ENCODE assay signal across 20 cellular contexts in genomic region chr22:42664976-42665831, GRCh38. TPM values are rescaled to one million over a fixed set of nuclear protein-coding genes. Genes with fewer than 3 reads are reported as not detected.
A peak's percentile ranks its signal among the peaks of the same experiment; 100 is the strongest.
DNase-seq lines count a peak whose midpoint lies in the region; ATAC-seq, FAIRE-seq and TF ChIP-seq lines count a peak whose summit lies in the region.
"Had no signal": no experiment of that assay in that cellular context is flagged by ENCODE, and none has a peak within 500 bp of the region (broad histone marks: within the 10 kb centered on the region; RNA-seq: fewer than 3 reads in every experiment).

No MANE protein-coding gene starts in this region.

- H4K91ac ChIP-seq in neuronal stem cell (ENCODE audit: low read depth, low read length, poor library complexity) = no peak overlapping the region

- H2BK15ac ChIP-seq in neuronal stem cell (ENCODE audit: low read length) = no peak overlapping the region

- no peak overlapping the region for H3K9ac ChIP-seq in neuronal stem cell (ENCODE audit: low read depth, low read length, poor library complexity)

- no peak overlapping the region for H2BK120ac ChIP-seq in neuronal stem cell (ENCODE audit: low read depth, low read length)

- intact Hi-C loops in pancreas (cut with DNase I) = loop anchor here in 1 of 3 donors (10.0 kb wide), 1 partner anchor 120 kb away; no protein-coding TSS in a partner anchor
- intact Hi-C loops in activated CD4-positive, alpha-beta T cell treated with anti-CD3 and anti-CD28 coated beads for 36 hours (cut with DNase I, micrococcal nuclease) = loop anchor here in 1 of 2 experiments (5.0 kb wide), 1 partner anchor 57 kb away; the partner anchor contains the start of gene A4GALT

- H3K14ac ChIP-seq in neuronal stem cell (ENCODE audit: low read length) = peak overlapping the region; percentile 39

- H4K8ac ChIP-seq in neuronal stem cell (ENCODE audit: low read depth, low read length) = no peak overlapping the region

- H3K27me3 ChIP-seq in neuronal stem cell (ENCODE audit: control insufficient read depth in 3 of 3, insufficient read depth in 3 of 3, low read depth in 1 of 3, low read length in 3 of 3) (peaks cover 0 to 32% (median 8%) of the 10 kb centered on the region in 3 experiments), pancreas (no peaks in the 10 kb centered on the region)
- H3K27me3 ChIP-seq: esophagus muscularis mucosa had no signal

- H2BK12ac ChIP-seq in neuronal stem cell (ENCODE audit: low read length) = no peak overlapping the region

- no peak overlapping the region for H3K4me2 ChIP-seq in neuronal stem cell (ENCODE audit: insufficient read depth, low read length, poor library complexity, severe bottlenecking)

- no CpG with 5 or more reads among the region's 11 CpGs for WGBS in neuronal stem cell (ENCODE audit: extremely low coverage in 2 of 2, insufficient read length in 2 of 2, insufficient replicate concordance in 1 of 2), 2 donors
- 71 to 80% methylated on average over 11 of the region's 11 CpGs for WGBS in pancreas, 2 donors

- no peak overlapping the region for H3K18ac ChIP-seq in neuronal stem cell (ENCODE audit: low read length)

- peak overlapping the region; percentile 26 for H3K4ac ChIP-seq in neuronal stem cell (ENCODE audit: low read length)

- no peak overlapping the region for H3K27ac Mint-ChIP-seq in activated CD4-positive, alpha-beta T cell treated with anti-CD3 and anti-CD28 coated beads for 36 hours
- H3K27ac Mint-ChIP-seq: activated CD8-positive, alpha-beta T cell treated with anti-CD3 and anti-CD28 coated beads, Interleukin-2, amount 10 ng/mL, durations not matched to agents 7 days and 5 days; activated T-cell treated with anti-CD3 and anti-CD28 coated beads, Interleukin-2, amount 50 U/mL, for 72 hours; nephron had no signal

- H3K23ac ChIP-seq in neuronal stem cell (ENCODE audit: low read depth, low read length, poor library complexity) = peak overlapping the region; percentile 92

- ATAC-seq in GM19438 (IDR thresholded peaks at IDR 0.05; ENCODE audit: low read depth, unreplicated experiment) = peak; percentile 53
- ATAC-seq in pancreas = no peak
- ATAC-seq in activated CD4-positive, alpha-beta T cell treated with anti-CD3 and anti-CD28 coated beads for 36 hours = no peak
- ATAC-seq: activated CD8-positive, alpha-beta T cell treated with anti-CD3 and anti-CD28 coated beads, Interleukin-2, amount 10 ng/mL, durations not matched to agents 7 days and 5 days; activated T-cell treated with anti-CD3 and anti-CD28 coated beads, Interleukin-2, amount 50 U/mL, for 72 hours; HepG2 had no signal

- H3K9me3 Mint-ChIP-seq in activated CD4-positive, alpha-beta T cell treated with anti-CD3 and anti-CD28 coated beads for 36 hours (ENCODE audit: low read depth) = no peaks in the 10 kb centered on the region
- H3K9me3 Mint-ChIP-seq: activated T-cell treated with anti-CD3 and anti-CD28 coated beads, Interleukin-2, amount 50 U/mL, for 72 hours; nephron had no signal

- FAIRE-seq in GM12891 (lab: Jason Lieb, UNC) (peak; percentile 94), pancreas (lab: Jason Lieb, UNC) (no peak)
- FAIRE-seq: HepG2 had no signal

- H2BK5ac ChIP-seq in neuronal stem cell (ENCODE audit: low read length) = no peak overlapping the region

- H3K9me3 ChIP-seq in neuronal stem cell (replicated peaks in 1 of 2; ENCODE audit: control insufficient read depth in 2 of 2, insufficient read depth in 1 of 2, low read depth in 1 of 2, low read length in 2 of 2) (no peaks in the 10 kb centered on the region), pancreas (no peaks in the 10 kb centered on the region)
- H3K9me3 ChIP-seq: esophagus muscularis mucosa had no signal

- H2AK5ac ChIP-seq in neuronal stem cell (ENCODE audit: low read depth, low read length) = peak overlapping the region; percentile 37

- H3K27ac ChIP-seq in neuronal stem cell (replicated peaks; ENCODE audit: low read length) = no peak overlapping the region
- no peak overlapping the region for H3K27ac ChIP-seq in pancreas
- H3K27ac ChIP-seq: esophagus muscularis mucosa, VCaP had no signal

- no peak for TF ChIP-seq CTCF in pancreas (IDR thresholded peaks at IDR 0.05)

- POLR2A ChIA-PET in activated CD4-positive, alpha-beta T cell treated with anti-CD3 and anti-CD28 coated beads for 36 hours (lab: Charles Lee) = no interaction called here

- H3K4me3 ChIP-seq in neuronal stem cell (ENCODE audit: low read length in 2 of 2) = no peak overlapping the region
- no peak overlapping the region for H3K4me3 ChIP-seq in pancreas
- H3K4me3 ChIP-seq: esophagus muscularis mucosa had no signal

- no peaks in the 10 kb centered on the region for H3K79me1 ChIP-seq in neuronal stem cell (ENCODE audit: low read depth, low read length)

- peaks cover 1% of the 10 kb centered on the region for H3K27me3 Mint-ChIP-seq in activated CD4-positive, alpha-beta T cell treated with anti-CD3 and anti-CD28 coated beads for 36 hours

- H3K4me1 Mint-ChIP-seq in activated CD4-positive, alpha-beta T cell treated with anti-CD3 and anti-CD28 coated beads for 36 hours = no peaks in the 10 kb centered on the region
- H3K4me1 Mint-ChIP-seq: nephron had no signal

- no peak overlapping the region for H3K4me3 Mint-ChIP-seq in activated CD4-positive, alpha-beta T cell treated with anti-CD3 and anti-CD28 coated beads for 36 hours
- H3K4me3 Mint-ChIP-seq: activated CD8-positive, alpha-beta T cell treated with anti-CD3 and anti-CD28 coated beads, Interleukin-2, amount 10 ng/mL, durations not matched to agents 7 days and 5 days; activated T-cell treated with anti-CD3 and anti-CD28 coated beads, Interleukin-2, amount 50 U/mL, for 72 hours; nephron had no signal

- H3K36me3 ChIP-seq in neuronal stem cell (replicated peaks in 1 of 2; ENCODE audit: control insufficient read depth in 2 of 2, insufficient read depth in 2 of 2, low read length in 2 of 2) (no peaks in the 10 kb centered on the region), pancreas (no peaks in the 10 kb centered on the region)
- H3K36me3 ChIP-seq: esophagus muscularis mucosa had no signal

- no peak for DNase-seq in GM12891 (ENCODE audit: insufficient read length, low spot score)
- peak; percentile 70 to 78 for DNase-seq in NCI-H526 (lab: John Stamatoyannopoulos, UW)
- no peak for DNase-seq in neuronal stem cell (ENCODE audit: low spot score)
- DNase-seq in pancreas = no peak
- DNase-seq in glomerular visceral epithelial cell (ENCODE audit: extremely low spot score) = no peak
- no peak for DNase-seq in pons (ENCODE audit: low spot score)
- DNase-seq in activated CD4-positive, alpha-beta T cell treated with anti-CD3 and anti-CD28 coated beads for 36 hours = no peak
- DNase-seq: activated CD8-positive, alpha-beta T cell treated with anti-CD3 and anti-CD28 coated beads, Interleukin-2, amount 10 ng/mL, durations not matched to agents 7 days and 5 days; activated T-cell treated with anti-CD3 and anti-CD28 coated beads, Interleukin-2, amount 50 U/mL, for 72 hours; DMS 273 treated with DMSO at 0.1 percent for 48 hours; head of caudate nucleus; NCI-H2081 treated with DMSO at 0.1 percent for 48 hours; NCI-H774; RPMI8226; T-helper 1 cell had no signal

- no peak for TF ChIP-seq POLR2A in GM12891 (IDR thresholded peaks at IDR 0.05; ENCODE audit: low read depth, low read length)

- no peaks in the 10 kb centered on the region for H3K36me3 Mint-ChIP-seq in activated CD4-positive, alpha-beta T cell treated with anti-CD3 and anti-CD28 coated beads for 36 hours (ENCODE audit: low read depth)

- no peak overlapping the region for H2AFZ ChIP-seq in neuronal stem cell (ENCODE audit: low read length)

- CTCF ChIA-PET in activated CD4-positive, alpha-beta T cell treated with anti-CD3 and anti-CD28 coated beads for 36 hours (lab: Charles Lee) = interaction anchor here (0.8 kb wide), 1 partner anchor 293 kb away, joined by 3 read pairs; no protein-coding TSS in a partner anchor

- peaks cover 0 to 5% of the 10 kb centered on the region in 2 donors for H3K4me1 ChIP-seq in neuronal stem cell (ENCODE audit: control insufficient read depth in 2 of 2, insufficient read depth in 1 of 2, low read depth in 1 of 2, low read length in 2 of 2)
- no peaks in the 10 kb centered on the region for H3K4me1 ChIP-seq in pancreas

TF ChIP-seq in GM12891, 5 proteins besides CTCF, POLR2A, EP300 and RAD21:
- no peak for TF ChIP-seq PAX5 (IDR thresholded peaks at IDR 0.05; ENCODE audit: insufficient read depth, low read length, severe bottlenecking)
- peak; percentile 92 for TF ChIP-seq POU2F2 (IDR thresholded peaks at IDR 0.05; ENCODE audit: low read depth, low read length)
- no peak for TF ChIP-seq SPI1 (IDR thresholded peaks at IDR 0.05; ENCODE audit: low read depth, low read length)
- no peak for TF ChIP-seq POLR2AphosphoS5 (IDR thresholded peaks at IDR 0.05; ENCODE audit: low read depth, low read length)
- no peak for TF ChIP-seq TAF1 (IDR thresholded peaks at IDR 0.05; ENCODE audit: low read depth, low read length)

RNA-seq across cellular contexts. Expression of gene CYB5R3, which starts 16.0 kb away (rescaled TPM):
- polyA plus RNA-seq in GM12891 (2012; ENCODE audit: low read depth, missing spikeins) = 87.7 TPM
- 108 TPM for polyA plus RNA-seq in neuronal stem cell (2013, experiment 1 of 2)
- polyA plus RNA-seq in neuronal stem cell (2013, experiment 2 of 2) = 107 TPM
- total RNA-seq in pancreas = 10 to 100 TPM; 32.6 to 76.4 (median 43.6) TPM
- polyA plus RNA-seq in pancreas = 100 to 1,000 TPM in 1 of 2 donors, 10 to 100 TPM in 1; 53.6 to 105 TPM
- total RNA-seq in activated CD4-positive, alpha-beta T cell treated with anti-CD3 and anti-CD28 coated beads for 36 hours = 100 to 1,000 TPM in 1 of 2 experiments, 10 to 100 TPM in 1; 79.5 to 101 TPM

RNA-seq across cellular contexts. Expression of gene ATP5MGL, which starts 24.8 kb away (rescaled TPM):
- not detected for polyA plus RNA-seq in GM12891 (2012; ENCODE audit: low read depth, missing spikeins)
- polyA plus RNA-seq in neuronal stem cell (2013, experiment 1 of 2) = not detected
- not detected for polyA plus RNA-seq in neuronal stem cell (2013, experiment 2 of 2)
- total RNA-seq in pancreas = under 1 TPM in 5 of 6 donors, not detected in 1; 0.24 to 0.60 (median 0.34) TPM
- under 1 TPM in 1 of 2 donors, not detected in 1; 0.34 TPM for polyA plus RNA-seq in pancreas
- under 1 TPM; 0.54 to 0.69 TPM for total RNA-seq in activated CD4-positive, alpha-beta T cell treated with anti-CD3 and anti-CD28 coated beads for 36 hours
- total RNA-seq: esophagus muscularis mucosa had no signal

RNA-seq across cellular contexts. Expression of gene POLDIP3, which starts 50.5 kb away (rescaled TPM):
- 40.1 TPM for polyA plus RNA-seq in GM12891 (2012; ENCODE audit: low read depth, missing spikeins)
- polyA plus RNA-seq in neuronal stem cell (2013, experiment 1 of 2) = 68.6 TPM
- polyA plus RNA-seq in neuronal stem cell (2013, experiment 2 of 2) = 69.9 TPM
- 10 to 100 TPM; 23.3 to 35.2 (median 28.7) TPM for total RNA-seq in pancreas
- 10 to 100 TPM; 14.6 to 28.6 TPM for polyA plus RNA-seq in pancreas
- total RNA-seq in activated CD4-positive, alpha-beta T cell treated with anti-CD3 and anti-CD28 coated beads for 36 hours = 10 to 100 TPM; 77.6 to 88.6 TPM

RNA-seq across cellular contexts. Expression of gene A4GALT, which starts 55.5 kb away (rescaled TPM):
- polyA plus RNA-seq in GM12891 (2012; ENCODE audit: low read depth, missing spikeins) = 11.9 TPM
- polyA plus RNA-seq in neuronal stem cell (2013, experiment 1 of 2) = 5.5 TPM
- 5.6 TPM for polyA plus RNA-seq in neuronal stem cell (2013, experiment 2 of 2)
- 1 to 10 TPM; 2.7 to 8.6 (median 3.4) TPM for total RNA-seq in pancreas
- polyA plus RNA-seq in pancreas = 10 to 100 TPM in 1 of 2 donors, 1 to 10 TPM in 1; 7.1 to 13.2 TPM
- total RNA-seq in activated CD4-positive, alpha-beta T cell treated with anti-CD3 and anti-CD28 coated beads for 36 hours = not detected

Comparison
In these comparisons a context has a peak if more than half of its experiments do, and no peak if none do; other contexts are left out.
1. DNase-seq: peak in NCI-H526 (2 of 2); none in GM12891 (single experiment), neuronal stem cell (single experiment), pancreas (0 of 6), glomerular visceral epithelial cell (single experiment), pons (single experiment) and activated CD4-positive, alpha-beta T cell treated with anti-CD3 and anti-CD28 coated beads for 36 hours (single experiment).